In genomic region chr3:41117398-41117870, GRCh38 we compare ENCODE assay signal across 8 cellular contexts.
DNase-seq lines count a peak whose midpoint lies in the region; ATAC-seq, FAIRE-seq and TF ChIP-seq lines count a peak whose summit lies in the region.

No MANE protein-coding gene starts in this region.

- H3K27ac ChIP-seq in prostate gland, result no peak overlapping the region

- peak overlapping the region; percentile 83 for H3K27ac Mint-ChIP-seq in activated T-helper 2 cell treated with anti-CD3 and anti-CD28 coated beads, Interferon-gamma antibody, Interleukin-2, Interleukin-4, amounts not matched to agents 10 μg/mL and 5 μg/mL and 100 μg/mL, durations not matched to agents 14 hours and 24 hours and 36 hours

- no peak for TF ChIP-seq POLR2A in prostate gland (IDR thresholded peaks at IDR 0.05)

- H3K36me3 Mint-ChIP-seq in activated T-helper 2 cell treated with anti-CD3 and anti-CD28 coated beads, Interferon-gamma antibody, Interleukin-2, Interleukin-4, amounts not matched to agents 10 μg/mL and 5 μg/mL and 100 μg/mL, durations not matched to agents 14 hours and 24 hours and 36 hours (ENCODE audit: low read depth), result no peaks in the 10 kb centered on the region

- H3K9me3 Mint-ChIP-seq in activated T-helper 2 cell treated with anti-CD3 and anti-CD28 coated beads, Interferon-gamma antibody, Interleukin-2, Interleukin-4, amounts not matched to agents 10 μg/mL and 5 μg/mL and 100 μg/mL, durations not matched to agents 14 hours and 24 hours and 36 hours, result no peaks in the 10 kb centered on the region

- no peaks in the 10 kb centered on the region for H3K27me3 ChIP-seq in prostate gland (replicated peaks; ENCODE audit: insufficient read depth)

- H3K4me3 Mint-ChIP-seq in activated T-helper 2 cell treated with anti-CD3 and anti-CD28 coated beads, Interferon-gamma antibody, Interleukin-2, Interleukin-4, amounts not matched to agents 10 μg/mL and 5 μg/mL and 100 μg/mL, durations not matched to agents 14 hours and 24 hours and 36 hours (ENCODE audit: low read depth), result no peak overlapping the region

- WGBS in prostate gland, result 71% methylated on average over 15 of the region's 15 CpGs

- no peaks in the 10 kb centered on the region for H3K9me3 ChIP-seq in prostate gland

- peak; percentile 69 for FAIRE-seq in GM19239 (lab: Jason Lieb, UNC)

- peak; percentile 96 for ATAC-seq in HG03378 (IDR thresholded peaks at IDR 0.05; ENCODE audit: unreplicated experiment)

- H3K4me1 ChIP-seq in prostate gland (replicated peaks), result no peaks in the 10 kb centered on the region

- DNase-seq in AG10803 (ENCODE audit: low read depth) (peak; percentile 88), GM19239 (ENCODE audit: insufficient read length, low spot score) (peak; percentile 39), RKO (ENCODE audit: low spot score) (peak; percentile 73), foreskin melanocyte (peak; percentile 100), prostate gland (ENCODE audit: low spot score) (peak; percentile 35), ureter (ENCODE audit: low spot score) (peak; percentile 89)
- peak; percentile 76 for DNase-seq in activated T-helper 2 cell treated with anti-CD3 and anti-CD28 coated beads, Interferon-gamma antibody, Interleukin-2, Interleukin-4, amounts not matched to agents 10 μg/mL and 5 μg/mL and 100 μg/mL, durations not matched to agents 14 hours and 24 hours and 36 hours (ENCODE audit: low spot score)

- H3K36me3 ChIP-seq in prostate gland, result no peaks in the 10 kb centered on the region

- intact Hi-C loops in activated T-helper 2 cell treated with anti-CD3 and anti-CD28 coated beads, Interferon-gamma antibody, Interleukin-2, Interleukin-4, amounts not matched to agents 10 μg/mL and 5 μg/mL and 100 μg/mL, durations not matched to agents 14 hours and 24 hours and 36 hours (cut with micrococcal nuclease), result loop anchor here (1.0 to 5.0 kb wide), 3 partner anchors 50 to 147 kb away; no protein-coding TSS in a partner anchor
- intact Hi-C loops in prostate gland (cut with DNase I), result no loop called here

- H3K27me3 Mint-ChIP-seq in activated T-helper 2 cell treated with anti-CD3 and anti-CD28 coated beads, Interferon-gamma antibody, Interleukin-2, Interleukin-4, amounts not matched to agents 10 μg/mL and 5 μg/mL and 100 μg/mL, durations not matched to agents 14 hours and 24 hours and 36 hours (ENCODE audit: low read depth), result no peaks in the 10 kb centered on the region

- TF ChIP-seq CTCF in AG10803 (conservative IDR thresholded peaks at IDR 0.05; ENCODE audit: low read length), result no peak
- TF ChIP-seq CTCF in prostate gland (IDR thresholded peaks at IDR 0.05), result no peak

- H3K4me3 ChIP-seq in AG10803 (ENCODE audit: low read length) (no peak overlapping the region), prostate gland (no peak overlapping the region)

- H3K4me1 Mint-ChIP-seq in activated T-helper 2 cell treated with anti-CD3 and anti-CD28 coated beads, Interferon-gamma antibody, Interleukin-2, Interleukin-4, amounts not matched to agents 10 μg/mL and 5 μg/mL and 100 μg/mL, durations not matched to agents 14 hours and 24 hours and 36 hours (ENCODE audit: low read depth), result peaks cover 21% of the 10 kb centered on the region

Comparison
In these comparisons a context has a peak if more than half of its experiments do, and no peak if none do; other contexts are left out.
1. DNase-seq: peak in every context shown above with its lines; median percentile 100 in foreskin melanocyte; 89 in ureter; 88 in AG10803; 76 in activated T-helper 2 cell treated with anti-CD3 and anti-CD28 coated beads, Interferon-gamma antibody, Interleukin-2, Interleukin-4, amounts not matched to agents 10 μg/mL and 5 μg/mL and 100 μg/mL, durations not matched to agents 14 hours and 24 hours and 36 hours; 73 in RKO; 39 in GM19239; 35 in prostate gland.